ENCODE assay signal across 8 cellular contexts in the genomic region with DNA sequence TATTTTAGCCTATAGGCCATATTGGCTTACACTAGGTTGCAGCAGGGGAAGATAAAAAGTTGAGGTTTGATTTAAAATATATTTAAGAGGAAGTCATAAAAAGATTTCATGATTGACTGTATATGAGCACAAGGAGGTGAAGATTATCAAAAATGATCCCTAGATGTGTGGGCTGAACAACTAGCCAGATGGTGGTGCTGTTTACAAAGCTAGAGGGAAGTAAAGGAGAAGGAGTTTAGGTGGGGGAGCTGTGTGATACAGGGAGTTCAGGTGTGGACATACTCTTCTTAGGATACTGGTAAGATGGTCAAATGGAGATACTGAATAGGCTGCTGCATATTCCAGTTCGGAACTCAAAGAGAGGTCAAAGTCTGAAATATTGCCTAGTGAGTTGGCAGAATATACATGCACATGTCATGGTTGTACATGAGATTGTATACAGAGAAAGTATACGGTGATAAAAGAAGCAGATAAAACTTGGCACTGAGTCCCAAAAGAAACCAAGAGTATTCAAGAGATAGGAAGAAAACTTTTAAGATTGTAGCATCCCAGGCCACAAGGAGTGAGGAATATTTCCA.
DNase-seq lines count a peak whose midpoint lies in the region; ATAC-seq, FAIRE-seq and TF ChIP-seq lines count a peak whose summit lies in the region.

No MANE protein-coding gene starts in this region.

- 0 out of 2 replicates have a peak overlapping the region, but pooled peaks have one; percentile 1 for H2AFZ ChIP-seq in SK-N-SH (ENCODE audit: low read depth)

- H3K4me1 ChIP-seq in SK-N-SH (ENCODE audit: control insufficient read depth in 1 of 2, insufficient read depth in 2 of 2, low read depth in 1 of 2, low read length in 1 of 2) (peaks cover 0 to 13% of the 10 kb centered on the region in 2 experiments; a peak in 2 of 4 replicates), kidney (ENCODE audit: control insufficient read depth in 1 of 2, insufficient read depth in 1 of 2, low read depth in 1 of 2, low read length in 2 of 2) (no peaks in the 10 kb centered on the region), body of pancreas (no peaks in the 10 kb centered on the region)

- H3K4me3 ChIP-seq in SK-N-SH (ENCODE audit: low read depth in 2 of 2, low read length in 1 of 2) (no peak overlapping the region; a peak in 1 of 4 replicates), kidney (ENCODE audit: low read length in 2 of 2) (no peak overlapping the region), body of pancreas (no peak overlapping the region)

- TF ChIP-seq POLR2A in body of pancreas (IDR thresholded peaks at IDR 0.05): no peak

- no peaks in the 10 kb centered on the region for H4K20me1 ChIP-seq in SK-N-SH (ENCODE audit: insufficient read depth)

- 61% methylated on average over 2 of the region's 2 CpGs for WGBS in SK-N-SH (ENCODE audit: low lambda C conversion rate)
- 25 to 33% methylated on average over 2 of the region's 2 CpGs for WGBS in body of pancreas, 2 donors

- ATAC-seq in body of pancreas: no peak
- no peak for ATAC-seq in HG03097 (IDR thresholded peaks at IDR 0.05; ENCODE audit: low FRiP score, unreplicated experiment)

- TF ChIP-seq RAD21 in SK-N-SH (IDR thresholded peaks at IDR 0.05; ENCODE audit: low read length): peak; percentile 92

- peak; percentile 69 for DNase-seq in EH (ENCODE audit: low read depth)
- DNase-seq in NCI-H1048 (lab: John Stamatoyannopoulos, UW): peak; percentile 3
- DNase-seq in SK-N-SH: peak; percentile 39
- DNase-seq in kidney: no peak
- no peak for DNase-seq in activated naive CD4-positive, alpha-beta T cell treated with Interleukin-2 at 50 U/mL for 16 hours
- DNase-seq in body of pancreas: no peak
- DNase-seq in 8988T: no peak

- TF ChIP-seq CTCF in SK-N-SH (IDR thresholded peaks at IDR 0.05) (peak; percentile 82), kidney (IDR thresholded peaks at IDR 0.05; ENCODE audit: borderline replicate concordance, extremely low read depth, insufficient read depth) (peak; percentile 41), body of pancreas (IDR thresholded peaks at IDR 0.05) (peak in 1 of 7 experiments; percentile 12)

- no peaks in the 10 kb centered on the region for H3K79me2 ChIP-seq in SK-N-SH (ENCODE audit: insufficient read depth)

- H3K9me3 ChIP-seq in SK-N-SH: no peaks in the 10 kb centered on the region
- H3K9me3 ChIP-seq in kidney (ENCODE audit: control insufficient read depth in 1 of 2, low read length in 2 of 2): no peaks in the 10 kb centered on the region
- no peaks in the 10 kb centered on the region for H3K9me3 ChIP-seq in body of pancreas

- CTCF ChIA-PET in SK-N-SH (lab: Yijun Ruan, JAX): interaction anchor here (0.6 to 1.3 kb wide), 9 partner anchors 9 to 1021 kb away, joined by 3 to 11 read pairs (median 3); no protein-coding TSS in a partner anchor

- H3K4me2 ChIP-seq in SK-N-SH: no peak overlapping the region

- no peaks in the 10 kb centered on the region for H3K9me2 ChIP-seq in SK-N-SH

- intact Hi-C loops in kidney (cut with DNase I): no loop called here
- intact Hi-C loops in body of pancreas (cut with DNase I): no loop called here

- no peak for TF ChIP-seq EP300 in SK-N-SH (IDR thresholded peaks at IDR 0.05; ENCODE audit: borderline replicate concordance in 1 of 2, low read depth in 1 of 2, low read length in 1 of 2)

- H3K27me3 ChIP-seq in SK-N-SH (ENCODE audit: insufficient read depth) (no peaks in the 10 kb centered on the region), body of pancreas (no peaks in the 10 kb centered on the region)

- H3K36me3 ChIP-seq in SK-N-SH (replicated peaks in 1 of 2; ENCODE audit: control insufficient read depth in 1 of 2, insufficient read depth in 2 of 2, low read length in 1 of 2) (no peaks in the 10 kb centered on the region), kidney (ENCODE audit: control insufficient read depth in 1 of 2, insufficient read depth in 2 of 2, low read length in 2 of 2) (no peaks in the 10 kb centered on the region), body of pancreas (replicated peaks in 1 of 2; ENCODE audit: insufficient read depth in 1 of 2, low read depth in 2 of 2) (no peaks in the 10 kb centered on the region)

- H3F3A ChIP-seq in SK-N-SH (replicated peaks; ENCODE audit: insufficient read depth): no peaks in the 10 kb centered on the region

- H3K27ac ChIP-seq in SK-N-SH (ENCODE audit: low read depth in 2 of 2, low read length in 1 of 2): no peak overlapping the region
- no peak overlapping the region for H3K27ac ChIP-seq in kidney (ENCODE audit: low read depth in 2 of 2, low read length in 2 of 2)
- no peak overlapping the region for H3K27ac ChIP-seq in body of pancreas

- POLR2A ChIA-PET in SK-N-SH (lab: Yijun Ruan, JAX): no interaction called here

- no peak overlapping the region for H3K9ac ChIP-seq in SK-N-SH
- no peak overlapping the region for H3K9ac ChIP-seq in kidney (ENCODE audit: low read length in 2 of 2)

- FAIRE-seq in kidney (lab: Jason Lieb, UNC): no peak

TF ChIP-seq in SK-N-SH, 30 proteins besides CTCF, POLR2A, EP300 and RAD21:
- peak; percentile 79 for TF ChIP-seq SMC3 (IDR thresholded peaks at IDR 0.05; ENCODE audit: low read depth, low read length)
- TF ChIP-seq, protein P1, sequence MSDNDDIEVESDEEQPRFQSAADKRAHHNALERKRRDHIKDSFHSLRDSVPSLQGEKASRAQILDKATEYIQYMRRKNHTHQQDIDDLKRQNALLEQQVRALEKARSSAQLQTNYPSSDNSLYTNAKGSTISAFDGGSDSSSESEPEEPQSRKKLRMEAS (IDR thresholded peaks at IDR 0.05; ENCODE audit: low read depth): no peak

Comparison
In these comparisons a context has a peak if more than half of its experiments do, and no peak if none do; other contexts are left out.
1. DNase-seq: peak in EH (single experiment), NCI-H1048 (single experiment) and SK-N-SH (single experiment); none in kidney (single experiment), activated naive CD4-positive, alpha-beta T cell treated with Interleukin-2 at 50 U/mL for 16 hours (single experiment), body of pancreas (0 of 4) and 8988T (single experiment).